Comparison of ENCODE assay signal across 23 cellular contexts in genomic region chr13:47835470-47836228, GRCh38.
DNase-seq lines count a peak whose midpoint lies in the region; ATAC-seq and TF ChIP-seq lines count a peak whose summit lies in the region.
"Had no signal": no experiment of that assay in that cellular context is flagged by ENCODE, and none has a peak within 500 bp of the region (broad histone marks: within the 10 kb centered on the region; RNA-seq: fewer than 3 reads in every experiment).

No MANE protein-coding gene starts in this region.

- no peaks in the 10 kb centered on the region for H3K4me1 Mint-ChIP-seq in activated CD4-positive, alpha-beta T cell treated with anti-CD3 and anti-CD28 coated beads for 36 hours
- H3K4me1 Mint-ChIP-seq: naive B cell had no signal

- CTCF ChIA-PET in IMR-90 (lab: Yijun Ruan, JAX), result no interaction called here
- CTCF ChIA-PET in activated CD4-positive, alpha-beta T cell treated with anti-CD3 and anti-CD28 coated beads for 36 hours (lab: Charles Lee), result no interaction called here

- H2BK5ac ChIP-seq in IMR-90 (ENCODE audit: low read depth, low read length, poor library complexity, severe bottlenecking) (no peak overlapping the region), neuronal stem cell (ENCODE audit: low read length) (no peak overlapping the region)

- H4K91ac ChIP-seq in IMR-90 (ENCODE audit: insufficient read depth, low read depth, low read length), result no peak overlapping the region
- no peak overlapping the region for H4K91ac ChIP-seq in neuronal stem cell (ENCODE audit: low read depth, low read length, poor library complexity)

- no peak overlapping the region for H2BK20ac ChIP-seq in IMR-90 (ENCODE audit: low read depth, low read length)

- BruUV-seq in IMR-90 (replicated peaks; lab: Mats Ljungman, UMichigan), result no TSS peak

- H2BK120ac ChIP-seq in IMR-90 (ENCODE audit: low read depth, low read length) (no peak overlapping the region), neuronal stem cell (ENCODE audit: low read depth, low read length) (no peak overlapping the region)

- TF ChIP-seq CTCF in IMR-90 (conservative IDR thresholded peaks at IDR 0.05; ENCODE audit: low read depth, low read length), result no peak
- no peak for TF ChIP-seq CTCF in WERI-Rb-1 (IDR thresholded peaks at IDR 0.05; ENCODE audit: low read depth, low read length)

- H3K4me2 ChIP-seq in IMR-90 (ENCODE audit: low read depth, low read length), result 0 out of 2 replicates have a peak overlapping the region, but pooled peaks have one; percentile 41
- no peak overlapping the region for H3K4me2 ChIP-seq in neuronal stem cell (ENCODE audit: insufficient read depth, low read length, poor library complexity, severe bottlenecking)

- H3K4me3 ChIP-seq in IMR-90 (ENCODE audit: insufficient read depth, low read depth, low read length), result peak overlapping the region; percentile 38; the same call in 1 of the 2 replicates
- H3K4me3 ChIP-seq in neuronal stem cell (ENCODE audit: low read length in 2 of 2), result no peak overlapping the region
- H3K4me3 ChIP-seq in WERI-Rb-1 (ENCODE audit: low read depth, low read length), result no peak overlapping the region
- H3K4me3 ChIP-seq: MG63, ovary, Peyer's patch had no signal

- no peaks in the 10 kb centered on the region for H3K79me1 ChIP-seq in IMR-90 (ENCODE audit: low read depth in 1 of 2, low read length in 2 of 2)
- H3K79me1 ChIP-seq in neuronal stem cell (ENCODE audit: low read depth, low read length), result no peaks in the 10 kb centered on the region

- no peak; the same call in 1 of the 2 replicates for ATAC-seq in IMR-90 (ENCODE audit: low read depth)
- peak; percentile 38 for ATAC-seq in SK-N-SH treated with all-trans-retinoic acid at 6 μM for 48 hours
- no peak for ATAC-seq in activated CD4-positive, alpha-beta T cell treated with anti-CD3 and anti-CD28 coated beads for 36 hours
- ATAC-seq: right cardiac atrium had no signal

- no peak overlapping the region for H2AK9ac ChIP-seq in IMR-90 (replicated peaks; ENCODE audit: low read depth, low read length, poor library complexity)

- no peaks in the 10 kb centered on the region for H4K20me1 ChIP-seq in IMR-90 (ENCODE audit: insufficient read depth, low read length)

- H2AFZ ChIP-seq in IMR-90 (replicated peaks; ENCODE audit: low read length, poor library complexity) (no peak overlapping the region), neuronal stem cell (ENCODE audit: low read length) (peak overlapping the region; percentile 79)

- POLR2A ChIA-PET in IMR-90 (lab: Charles Lee; ENCODE audit: unreplicated experiment), result no interaction called here
- POLR2A ChIA-PET in activated CD4-positive, alpha-beta T cell treated with anti-CD3 and anti-CD28 coated beads for 36 hours (lab: Charles Lee), result no interaction called here

- no peak overlapping the region for H4K8ac ChIP-seq in IMR-90 (ENCODE audit: low read depth in 2 of 2, low read length in 2 of 2)
- no peak overlapping the region for H4K8ac ChIP-seq in neuronal stem cell (ENCODE audit: low read depth, low read length)

- no peak overlapping the region for H3K27ac Mint-ChIP-seq in activated CD4-positive, alpha-beta T cell treated with anti-CD3 and anti-CD28 coated beads for 36 hours
- H3K27ac Mint-ChIP-seq: activated naive CD8-positive, alpha-beta T cell; CD4-positive, alpha-beta T cell; naive B cell had no signal

- dilution Hi-C loops in IMR-90 (cut with HindIII; ENCODE audit: low sequenced_read_pairs, unreplicated experiment), result no loop called here

- H3K9me3 ChIP-seq in IMR-90 (ENCODE audit: control insufficient read depth, insufficient read depth, low read length) (no peaks in the 10 kb centered on the region), neuronal stem cell (replicated peaks in 1 of 2; ENCODE audit: control insufficient read depth in 2 of 2, insufficient read depth in 1 of 2, low read depth in 1 of 2, low read length in 2 of 2) (no peaks in the 10 kb centered on the region), WERI-Rb-1 (ENCODE audit: severe bottlenecking) (no peaks in the 10 kb centered on the region)
- H3K9me3 ChIP-seq: MG63, ovary, Peyer's patch had no signal

- H2AK5ac ChIP-seq in IMR-90 (ENCODE audit: low read depth, low read length) (no peak overlapping the region), neuronal stem cell (ENCODE audit: low read depth, low read length) (no peak overlapping the region)

- H3K9me1 ChIP-seq in IMR-90 (ENCODE audit: insufficient read depth, low read length), result no peaks in the 10 kb centered on the region

- H3K56ac ChIP-seq in IMR-90 (ENCODE audit: extremely low read depth, insufficient read depth, low read length), result no peak overlapping the region

- no peak overlapping the region for H2BK15ac ChIP-seq in IMR-90 (ENCODE audit: low read depth, low read length)
- no peak overlapping the region for H2BK15ac ChIP-seq in neuronal stem cell (ENCODE audit: low read length)

- DNase-seq in Daoy (ENCODE audit: low read depth) (peak; percentile 21), IMR-90 (no peak), neuronal stem cell (ENCODE audit: low spot score) (no peak), WERI-Rb-1 (no peak), hypothalamus (lab: John Stamatoyannopoulos, UW) (no peak), NCI-H2227 (lab: John Stamatoyannopoulos, UW; ENCODE audit: unreplicated experiment) (no peak)
- no peak for DNase-seq in activated CD4-positive, alpha-beta T cell treated with anti-CD3 and anti-CD28 coated beads for 36 hours
- DNase-seq: CD4-positive, alpha-beta T cell; effector CD8-positive, alpha-beta T cell; H7; mesenchymal stem cell; MG63; naive B cell; NCI-H1694 treated with DMSO at 0.1 percent for 48 hours; NCI-H2227 treated with DMSO at 0.1 percent for 48 hours; NCI-H748 treated with DMSO at 0.1 percent for 48 hours; ovary; Peyer's patch; right cardiac atrium; substantia nigra; T1000 had no signal

- WGBS in IMR-90 (ENCODE audit: extremely low coverage in 2 of 2, insufficient read length in 1 of 2), 2 experiments, result no CpG with 5 or more reads among the region's 8 CpGs
- WGBS in neuronal stem cell (ENCODE audit: extremely low coverage in 2 of 2, insufficient read length in 2 of 2, insufficient replicate concordance in 1 of 2), 2 donors, result no CpG with 5 or more reads among the region's 8 CpGs

- no peak for TF ChIP-seq POLR2A in IMR-90 (IDR thresholded peaks at IDR 0.05; ENCODE audit: low read depth, low read length)

- no peak overlapping the region for H3K4me3 Mint-ChIP-seq in activated CD4-positive, alpha-beta T cell treated with anti-CD3 and anti-CD28 coated beads for 36 hours
- H3K4me3 Mint-ChIP-seq: activated naive CD8-positive, alpha-beta T cell; CD4-positive, alpha-beta T cell had no signal

- in situ Hi-C loops in IMR-90 (cut with MboI; ENCODE audit: low sequenced_read_pairs), result no loop called here

- no peak overlapping the region for H3K9ac ChIP-seq in IMR-90 (ENCODE audit: low read depth, low read length)
- no peak overlapping the region for H3K9ac ChIP-seq in neuronal stem cell (ENCODE audit: low read depth, low read length, poor library complexity)

- no peaks in the 10 kb centered on the region for H3K36me3 ChIP-seq in IMR-90 (ENCODE audit: control insufficient read depth, insufficient read depth, low read length)
- H3K36me3 ChIP-seq in neuronal stem cell (replicated peaks in 1 of 2; ENCODE audit: control insufficient read depth in 2 of 2, insufficient read depth in 2 of 2, low read length in 2 of 2), result no peaks in the 10 kb centered on the region
- H3K36me3 ChIP-seq in WERI-Rb-1, result no peaks in the 10 kb centered on the region
- H3K36me3 ChIP-seq: MG63, ovary, Peyer's patch had no signal

- no peak for TF ChIP-seq RAD21 in IMR-90 (IDR thresholded peaks at IDR 0.05; ENCODE audit: low read length)

- H3K18ac ChIP-seq in IMR-90 (ENCODE audit: low read depth, low read length) (no peak overlapping the region), neuronal stem cell (ENCODE audit: low read length) (no peak overlapping the region)

- H3K4me1 ChIP-seq in IMR-90 (ENCODE audit: control insufficient read depth, insufficient read depth, low read length), result no peaks in the 10 kb centered on the region
- H3K4me1 ChIP-seq in neuronal stem cell (ENCODE audit: control insufficient read depth in 2 of 2, insufficient read depth in 1 of 2, low read depth in 1 of 2, low read length in 2 of 2), result peaks cover 12 to 23% of the 10 kb centered on the region in 2 donors
- H3K4me1 ChIP-seq: Peyer's patch had no signal

- H3K14ac ChIP-seq in IMR-90 (replicated peaks; ENCODE audit: low read depth, low read length) (no peak overlapping the region), neuronal stem cell (ENCODE audit: low read length) (no peak overlapping the region)

- H3K4ac ChIP-seq in IMR-90 (ENCODE audit: low read depth, low read length) (no peak overlapping the region), neuronal stem cell (ENCODE audit: low read length) (no peak overlapping the region)

- H2BK12ac ChIP-seq in neuronal stem cell (ENCODE audit: low read length), result no peak overlapping the region

- H3K27ac ChIP-seq in IMR-90 (ENCODE audit: insufficient read depth, low read length) (no peak overlapping the region), neuronal stem cell (replicated peaks; ENCODE audit: low read length) (no peak overlapping the region), WERI-Rb-1 (no peak overlapping the region)
- H3K27ac ChIP-seq: ovary, Peyer's patch had no signal

- H4K5ac ChIP-seq in IMR-90 (ENCODE audit: low read depth, low read length), result no peak overlapping the region

- H3K23ac ChIP-seq in IMR-90 (ENCODE audit: low read depth, low read length) (no peak overlapping the region), neuronal stem cell (ENCODE audit: low read depth, low read length, poor library complexity) (no peak overlapping the region)

- intact Hi-C loops in IMR-90 (cut with micrococcal nuclease), result no loop called here
- intact Hi-C loops in activated CD4-positive, alpha-beta T cell treated with anti-CD3 and anti-CD28 coated beads for 36 hours (cut with DNase I, micrococcal nuclease), result no loop called here

- no peaks in the 10 kb centered on the region for H3K27me3 Mint-ChIP-seq in activated CD4-positive, alpha-beta T cell treated with anti-CD3 and anti-CD28 coated beads for 36 hours
- H3K27me3 Mint-ChIP-seq: activated naive CD8-positive, alpha-beta T cell; CD4-positive, alpha-beta T cell had no signal

- H3K27me3 ChIP-seq in IMR-90 (ENCODE audit: control insufficient read depth, insufficient read depth, low read length), result peaks cover 7% of the 10 kb centered on the region; the same call in 1 of the 2 replicates
- H3K27me3 ChIP-seq in neuronal stem cell (ENCODE audit: control insufficient read depth in 3 of 3, insufficient read depth in 3 of 3, low read depth in 1 of 3, low read length in 3 of 3), result no peaks in the 10 kb centered on the region
- no peaks in the 10 kb centered on the region for H3K27me3 ChIP-seq in WERI-Rb-1 (ENCODE audit: insufficient read depth, low read depth, severe bottlenecking)
- H3K27me3 ChIP-seq: MG63, ovary, Peyer's patch had no signal

- H3K9me3 Mint-ChIP-seq in activated CD4-positive, alpha-beta T cell treated with anti-CD3 and anti-CD28 coated beads for 36 hours (ENCODE audit: low read depth), result no peaks in the 10 kb centered on the region
- H3K9me3 Mint-ChIP-seq: CD4-positive, alpha-beta T cell; naive B cell had no signal

- H3K36me3 Mint-ChIP-seq in activated CD4-positive, alpha-beta T cell treated with anti-CD3 and anti-CD28 coated beads for 36 hours (ENCODE audit: low read depth), result no peaks in the 10 kb centered on the region
- H3K36me3 Mint-ChIP-seq: activated naive CD8-positive, alpha-beta T cell; naive B cell had no signal
